Comparison of ENCODE assay signal across 9 cellular contexts in the genomic region with DNA sequence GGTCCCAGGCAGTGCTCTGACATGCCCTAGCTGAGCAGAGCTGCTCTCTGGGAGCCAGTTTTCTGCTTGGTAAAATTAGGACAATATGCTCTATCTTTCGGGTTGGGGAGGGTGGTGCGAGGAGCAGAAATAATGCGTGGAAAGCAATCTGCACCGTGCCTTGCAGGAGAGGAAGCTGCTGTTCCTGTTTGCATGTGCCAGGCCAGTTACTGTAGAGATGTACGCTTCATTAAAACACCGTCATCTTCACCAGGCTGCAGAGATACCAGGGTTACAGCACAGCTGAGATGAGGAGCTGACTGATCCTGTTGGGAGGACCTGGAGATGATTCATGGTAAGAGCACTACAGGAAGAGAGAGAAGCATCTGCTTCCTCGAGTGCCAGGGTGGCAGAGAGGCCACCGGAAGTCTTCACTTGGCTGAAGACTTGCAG. TPM values are rescaled to one million over a fixed set of nuclear protein-coding genes. Genes with fewer than 3 reads are reported as not detected.
A peak's percentile ranks its signal among the peaks of the same experiment; 100 is the strongest.
DNase-seq lines count a peak whose midpoint lies in the region; FAIRE-seq and TF ChIP-seq lines count a peak whose summit lies in the region.
"Had no signal": no experiment of that assay in that cellular context is flagged by ENCODE, and none has a peak within 500 bp of the region (broad histone marks: within the 10 kb centered on the region; RNA-seq: fewer than 3 reads in every experiment).

No MANE protein-coding gene starts in this region.

- no peaks in the 10 kb centered on the region for H3K36me3 Mint-ChIP-seq in glutamatergic neuron (ENCODE audit: unreplicated experiment)

- H3K27ac Mint-ChIP-seq in glutamatergic neuron (ENCODE audit: unreplicated experiment): no peak overlapping the region

- peak; percentile 60 for FAIRE-seq in bronchial epithelial cell (lab: Jason Lieb, UNC)

- H3K36me3 ChIP-seq in OCI-LY1 (ENCODE audit: insufficient read depth, low read length): no peaks in the 10 kb centered on the region
- no peaks in the 10 kb centered on the region for H3K36me3 ChIP-seq in bronchial epithelial cell (ENCODE audit: control insufficient read depth, insufficient read depth, low read length)
- H3K36me3 ChIP-seq in skeletal muscle satellite cell (ENCODE audit: insufficient read depth, low read length): no peaks in the 10 kb centered on the region

- H3K9ac ChIP-seq in OCI-LY1 (ENCODE audit: low read length) (no peak overlapping the region), skeletal muscle satellite cell (ENCODE audit: low read depth, low read length) (no peak overlapping the region)

- H3K9me2 ChIP-seq in OCI-LY1 (ENCODE audit: low read depth, low read length): no peaks in the 10 kb centered on the region

- H2AFZ ChIP-seq in OCI-LY1 (ENCODE audit: low read length): no peak overlapping the region

- H3K27me3 Mint-ChIP-seq in glutamatergic neuron (ENCODE audit: unreplicated experiment): peaks cover 3% of the 10 kb centered on the region

- no peak overlapping the region for H3K4me3 Mint-ChIP-seq in glutamatergic neuron (ENCODE audit: unreplicated experiment)

- H4K20me1 ChIP-seq in OCI-LY1 (ENCODE audit: insufficient read depth, low read length): no peaks in the 10 kb centered on the region

- H3K27me3 ChIP-seq in OCI-LY1 (ENCODE audit: insufficient read depth, low read length) (no peaks in the 10 kb centered on the region), bronchial epithelial cell (ENCODE audit: control insufficient read depth, insufficient read depth, low read length) (no peaks in the 10 kb centered on the region), skeletal muscle satellite cell (ENCODE audit: control insufficient read depth, insufficient read depth, low read length) (no peaks in the 10 kb centered on the region)

- H3K79me2 ChIP-seq in OCI-LY1 (ENCODE audit: insufficient read depth, low read length): no peaks in the 10 kb centered on the region

- H3K4me2 ChIP-seq in OCI-LY1 (ENCODE audit: low read length) (peak overlapping the region; percentile 37; the same call in 1 of the 2 replicates), skeletal muscle satellite cell (ENCODE audit: low read length) (peak overlapping the region; percentile 11)

- DNase-seq in activated CD4-positive, alpha-beta T cell treated with anti-CD3 and anti-CD28 coated beads for 48 hours: peak; percentile 42
- DNase-seq in activated CD4-positive, alpha-beta T cell treated with anti-CD3 and anti-CD28 coated beads for 1 hour: no peak
- DNase-seq in bronchial epithelial cell (ENCODE audit: low read depth) (peak; percentile 21), glutamatergic neuron (no peak), GM19240 (ENCODE audit: insufficient read length, low spot score) (no peak), ecto neural progenitor cell (ENCODE audit: low spot score) (no peak)
- DNase-seq: stimulated activated CD8-positive, alpha-beta memory T cell treated with anti-CD3 and anti-CD28 coated beads, Interleukin-4, amount 100 ng/mL, for 48 hours had no signal

- no peaks in the 10 kb centered on the region for H3K9me3 ChIP-seq in OCI-LY1 (ENCODE audit: low read length)
- no peaks in the 10 kb centered on the region for H3K9me3 ChIP-seq in skeletal muscle satellite cell (replicated peaks; ENCODE audit: low read length)

- H3K4me1 ChIP-seq in OCI-LY1 (ENCODE audit: insufficient read depth, low read length, severe bottlenecking) (peaks cover 13% of the 10 kb centered on the region), skeletal muscle satellite cell (ENCODE audit: control insufficient read depth, insufficient read depth, low read length) (peaks cover 7% of the 10 kb centered on the region)

- no peaks in the 10 kb centered on the region for H3K4me1 Mint-ChIP-seq in glutamatergic neuron (ENCODE audit: low read depth, unreplicated experiment)

- no peaks in the 10 kb centered on the region for H3F3A ChIP-seq in OCI-LY1 (ENCODE audit: insufficient read depth, low read length)

- no peak overlapping the region for H3K27ac ChIP-seq in OCI-LY1 (ENCODE audit: low read depth, low read length, poor library complexity, severe bottlenecking)

- H3K4me3 ChIP-seq in OCI-LY1 (ENCODE audit: low read depth, low read length, poor library complexity, severe bottlenecking) (no peak overlapping the region), bronchial epithelial cell (ENCODE audit: low read depth, low read length) (no peak overlapping the region), skeletal muscle satellite cell (ENCODE audit: low read length) (no peak overlapping the region)

- H3K9me3 Mint-ChIP-seq in glutamatergic neuron (ENCODE audit: unreplicated experiment): peaks cover 3% of the 10 kb centered on the region

- TF ChIP-seq CTCF in OCI-LY1 (IDR thresholded peaks at IDR 0.05; ENCODE audit: low read length) (no peak), bronchial epithelial cell (IDR thresholded peaks at IDR 0.05; ENCODE audit: insufficient read depth, low read length, severe bottlenecking) (no peak), glutamatergic neuron (IDR thresholded peaks at IDR 0.05; ENCODE audit: partially characterized antibody, unreplicated experiment) (no peak)

RNA-seq across cellular contexts. Expression of a gene that starts 29.5 kb away (rescaled TPM):
- total RNA-seq in bronchial epithelial cell: 15.2 and 16.1 TPM in 2 replicates
- 21.3 and 31.7 TPM in 2 replicates for total RNA-seq in skeletal muscle satellite cell (2012; rRNA removed)
- 7.4 TPM for total RNA-seq in glutamatergic neuron (ENCODE audit: unreplicated experiment)

Comparison
In these comparisons a context has a peak if more than half of its experiments do, and no peak if none do; other contexts are left out.
1. DNase-seq: peak in activated CD4-positive, alpha-beta T cell treated with anti-CD3 and anti-CD28 coated beads for 48 hours (single experiment) and bronchial epithelial cell (single experiment); none in activated CD4-positive, alpha-beta T cell treated with anti-CD3 and anti-CD28 coated beads for 1 hour (single experiment), glutamatergic neuron (single experiment), GM19240 (single experiment) and ecto neural progenitor cell (single experiment).